Comparison of ENCODE assay signal across 24 cellular contexts in the genomic region with DNA sequence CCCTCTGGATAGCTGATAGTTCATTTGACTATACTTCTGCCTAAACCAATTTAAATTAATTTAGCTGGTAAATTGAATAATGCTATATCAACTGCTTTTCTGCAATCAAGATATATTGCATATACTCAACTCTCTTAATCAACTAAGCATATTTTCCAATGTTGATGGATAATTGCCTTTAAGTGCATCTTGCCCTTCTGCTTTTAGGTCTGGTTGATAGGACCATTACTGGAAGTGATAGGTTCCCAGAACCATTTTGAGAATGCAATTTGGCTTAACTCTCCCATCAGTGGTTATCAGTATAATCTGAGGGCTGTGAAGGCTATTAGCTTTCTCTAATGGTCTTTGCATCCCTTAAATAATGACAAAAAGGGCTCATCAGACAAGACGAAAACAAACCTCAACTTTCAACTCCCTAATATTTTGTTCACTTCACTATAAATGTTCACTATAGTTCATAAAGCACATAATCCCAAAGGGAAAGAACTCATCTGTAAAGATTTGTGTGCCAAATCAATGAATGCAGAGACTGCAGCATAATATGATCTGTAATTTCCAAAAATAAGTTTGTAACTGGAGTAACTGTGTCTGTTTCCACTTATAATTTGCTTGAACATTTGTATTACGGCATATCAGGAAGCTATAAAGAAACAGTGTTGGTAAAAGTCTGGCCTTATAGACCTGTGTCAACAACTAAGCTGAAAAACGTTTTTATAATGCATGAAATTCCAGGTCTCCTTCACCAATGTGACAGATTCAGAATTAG.
"Had no signal": no experiment of that assay in that cellular context is flagged by ENCODE, and none has a peak within 500 bp of the region (broad histone marks: within the 10 kb centered on the region; RNA-seq: fewer than 3 reads in every experiment).

No MANE protein-coding gene starts in this region.

- ATAC-seq: esophagus mucosa; gastrocnemius medialis; left cardiac atrium; left ventricle myocardium superior; mucosa of descending colon; naive thymus-derived CD8-positive, alpha-beta T cell; right cardiac atrium; stimulated activated memory B cell treated with anti-CD40 and anti-IgM and Interleukin-4, amounts not matched to agents 10 μg/mL and 1 μg/mL and 100 μg/mL, for 72 hours; upper lobe of right lung had no signal

- H3K9me3 Mint-ChIP-seq: naive thymus-derived CD8-positive, alpha-beta T cell; stimulated activated memory B cell treated with anti-CD40 and anti-IgM and Interleukin-4, amounts not matched to agents 10 μg/mL and 1 μg/mL and 100 μg/mL, for 72 hours; stimulated activated naive CD8-positive, alpha-beta T cell treated with anti-CD3 and anti-CD28 coated beads, Interleukin-15, Interleukin-2, amounts not matched to agents 100 ng/mL and 50 ng/mL, for 24 hours had no signal

- H3K27me3 ChIP-seq: gastrocnemius medialis, spleen, testis, tibial nerve, upper lobe of right lung, vagina had no signal

- H3K27ac Mint-ChIP-seq: naive thymus-derived CD8-positive, alpha-beta T cell; stimulated activated memory B cell treated with anti-CD40 and anti-IgM and Interleukin-4, amounts not matched to agents 10 μg/mL and 1 μg/mL and 100 μg/mL, for 72 hours; stimulated activated naive CD8-positive, alpha-beta T cell treated with anti-CD3 and anti-CD28 coated beads, Interleukin-15, Interleukin-2, amounts not matched to agents 100 ng/mL and 50 ng/mL, for 24 hours had no signal

- H3K4me3 ChIP-seq: dorsolateral prefrontal cortex, gastrocnemius medialis, lung, mucosa of descending colon, spleen, testis, tibial nerve, upper lobe of right lung, vagina had no signal

- H3K36me3 Mint-ChIP-seq: naive thymus-derived CD8-positive, alpha-beta T cell; stimulated activated memory B cell treated with anti-CD40 and anti-IgM and Interleukin-4, amounts not matched to agents 10 μg/mL and 1 μg/mL and 100 μg/mL, for 72 hours had no signal

- H3K4me1 ChIP-seq: gastrocnemius medialis, spleen, testis, upper lobe of right lung, vagina had no signal

- H3K9me3 ChIP-seq: gastrocnemius medialis, mucosa of descending colon, spleen, testis, tibial nerve, upper lobe of right lung, vagina had no signal

- H3K4me3 Mint-ChIP-seq: naive thymus-derived CD8-positive, alpha-beta T cell; stimulated activated memory B cell treated with anti-CD40 and anti-IgM and Interleukin-4, amounts not matched to agents 10 μg/mL and 1 μg/mL and 100 μg/mL, for 72 hours; stimulated activated naive CD8-positive, alpha-beta T cell treated with anti-CD3 and anti-CD28 coated beads, Interleukin-15, Interleukin-2, amounts not matched to agents 100 ng/mL and 50 ng/mL, for 24 hours had no signal

- FAIRE-seq: kidney had no signal

- H3K27me3 Mint-ChIP-seq: stimulated activated memory B cell treated with anti-CD40 and anti-IgM and Interleukin-4, amounts not matched to agents 10 μg/mL and 1 μg/mL and 100 μg/mL, for 72 hours; stimulated activated naive CD8-positive, alpha-beta T cell treated with anti-CD3 and anti-CD28 coated beads, Interleukin-15, Interleukin-2, amounts not matched to agents 100 ng/mL and 50 ng/mL, for 24 hours had no signal

- H3K4me1 Mint-ChIP-seq: naive thymus-derived CD8-positive, alpha-beta T cell; stimulated activated memory B cell treated with anti-CD40 and anti-IgM and Interleukin-4, amounts not matched to agents 10 μg/mL and 1 μg/mL and 100 μg/mL, for 72 hours had no signal

- H3K36me3 ChIP-seq: gastrocnemius medialis, spleen, tibial nerve, upper lobe of right lung, vagina had no signal

- DNase-seq: cortex of kidney; dorsolateral prefrontal cortex; effector CD8-positive, alpha-beta T cell; gastrocnemius medialis; glutamatergic neuron; kidney; left cardiac atrium; left ventricle myocardium superior; mesendoderm; mucosa of descending colon; naive thymus-derived CD8-positive, alpha-beta T cell; right cardiac atrium; spleen; stimulated activated CD4-positive, alpha-beta T cell treated with anti-CD3 and anti-CD28 coated beads, Interleukin-15, amount 100 ng/mL, for 24 hours; stimulated activated CD4-positive, alpha-beta T cell treated with anti-CD3 and anti-CD28 coated beads, Interleukin-1b, Interleukin-23, amount 100 ng/mL, for 48 hours; stimulated activated CD4-positive, alpha-beta T cell treated with anti-CD3 and anti-CD28 coated beads, Interleukin-4, amount 100 ng/mL, for 24 hours; testis; upper lobe of right lung had no signal

- H3K27ac ChIP-seq: dorsolateral prefrontal cortex, gastrocnemius medialis, spleen, testis, tibial nerve, upper lobe of right lung, vagina had no signal
